Comparison of ENCODE assay signal across 35 cellular contexts in genomic region chr2:188122983-188123382, GRCh38.
DNase-seq lines count a peak whose midpoint lies in the region; ATAC-seq and TF ChIP-seq lines count a peak whose summit lies in the region.
"Had no signal": no experiment of that assay in that cellular context is flagged by ENCODE, and none has a peak within 500 bp of the region (broad histone marks: within the 10 kb centered on the region; RNA-seq: fewer than 3 reads in every experiment).

No MANE protein-coding gene starts in this region.

- H3K9me3 Mint-ChIP-seq in osteocyte (ENCODE audit: unreplicated experiment) = no peaks in the 10 kb centered on the region
- H3K9me3 Mint-ChIP-seq in activated naive CD4-positive, alpha-beta T cell treated with anti-CD3 and anti-CD28 coated beads for 36 hours = no peaks in the 10 kb centered on the region
- H3K9me3 Mint-ChIP-seq: activated naive CD8-positive, alpha-beta T cell treated with anti-CD3 and anti-CD28 coated beads, Interleukin-2, amount 10 ng/mL, durations not matched to agents 7 days and 5 days; natural killer cell treated with Interleukin-12 subunit alpha and Interleukin-12 subunit beta and Interleukin-15 and Interleukin-18, amount 100 ng/mL, for 72 hours; T-cell had no signal

- no peak overlapping the region for H3K27ac ChIP-seq in HCT116 (ENCODE audit: low read depth, low read length)
- H3K27ac ChIP-seq in PC-9 = no peak overlapping the region
- H3K27ac ChIP-seq in foreskin keratinocyte = peak overlapping the region; percentile 42
- H3K27ac ChIP-seq: heart right ventricle, parathyroid adenoma, SJSA1, transverse colon had no signal

- peak overlapping the region; percentile 7 for H2AFZ ChIP-seq in HCT116 (ENCODE audit: low read depth, low read length, poor library complexity, severe bottlenecking)
- H2AFZ ChIP-seq in PC-9 = no peak overlapping the region
- H2AFZ ChIP-seq: parathyroid adenoma had no signal

- H3K4me2 ChIP-seq in HCT116 (ENCODE audit: low read length) (peak overlapping the region; percentile 52), PC-9 (peak overlapping the region; percentile 46)

- H4K20me1 ChIP-seq in HCT116 (ENCODE audit: insufficient read depth) = no peaks in the 10 kb centered on the region
- no peaks in the 10 kb centered on the region for H4K20me1 ChIP-seq in PC-9 (ENCODE audit: insufficient read depth)

- no peaks in the 10 kb centered on the region for H3K27me3 Mint-ChIP-seq in osteocyte (ENCODE audit: unreplicated experiment)
- no peaks in the 10 kb centered on the region for H3K27me3 Mint-ChIP-seq in activated naive CD4-positive, alpha-beta T cell treated with anti-CD3 and anti-CD28 coated beads for 36 hours (ENCODE audit: low read depth)
- H3K27me3 Mint-ChIP-seq: activated CD8-positive, alpha-beta memory T cell treated with anti-CD3 and anti-CD28 coated beads, Interleukin-2, amount 10 ng/mL, durations not matched to agents 7 days and 5 days; activated naive CD8-positive, alpha-beta T cell treated with anti-CD3 and anti-CD28 coated beads, Interleukin-2, amount 10 ng/mL, durations not matched to agents 7 days and 5 days; B cell; dendritic cell treated with granulocyte-macrophage colony-stimulating factor and Interleukin-4, amounts not matched to agents 40 ng/mL and 50 ng/mL, for 4 days; natural killer cell treated with Interleukin-12 subunit alpha and Interleukin-12 subunit beta and Interleukin-15 and Interleukin-18, amount 100 ng/mL, for 72 hours; T-cell had no signal

- no peak overlapping the region for H3K27ac Mint-ChIP-seq in osteocyte (ENCODE audit: unreplicated experiment)
- no peak overlapping the region for H3K27ac Mint-ChIP-seq in activated naive CD4-positive, alpha-beta T cell treated with anti-CD3 and anti-CD28 coated beads for 36 hours
- H3K27ac Mint-ChIP-seq: activated CD8-positive, alpha-beta memory T cell treated with anti-CD3 and anti-CD28 coated beads, Interleukin-2, amount 10 ng/mL, durations not matched to agents 7 days and 5 days; activated naive CD8-positive, alpha-beta T cell treated with anti-CD3 and anti-CD28 coated beads, Interleukin-2, amount 10 ng/mL, durations not matched to agents 7 days and 5 days; B cell; CD8-positive, alpha-beta T cell; dendritic cell treated with granulocyte-macrophage colony-stimulating factor and Interleukin-4, amounts not matched to agents 40 ng/mL and 50 ng/mL, for 4 days; natural killer cell treated with Interleukin-12 subunit alpha and Interleukin-12 subunit beta and Interleukin-15 and Interleukin-18, amount 100 ng/mL, for 72 hours; T-cell had no signal

- no peak for TF ChIP-seq CTCF in HCT116 (IDR thresholded peaks at IDR 0.05 in 2 of 3, conservative IDR thresholded peaks at IDR 0.05 in 1 of 3; ENCODE audit: borderline replicate concordance in 1 of 3, insufficient read depth in 1 of 3, low read depth in 2 of 3, low read length in 2 of 3)
- TF ChIP-seq CTCF in PC-9 (conservative IDR thresholded peaks at IDR 0.05) = no peak
- no peak for TF ChIP-seq CTCF in foreskin keratinocyte (conservative IDR thresholded peaks at IDR 0.05)
- no peak for TF ChIP-seq CTCF in osteocyte (IDR thresholded peaks at IDR 0.05)

- intact Hi-C loops in HCT116 (cut with micrococcal nuclease) = no loop called here
- intact Hi-C loops in PC-9 (cut with micrococcal nuclease; ENCODE audit: unreplicated experiment) = no loop called here
- intact Hi-C loops in activated naive CD4-positive, alpha-beta T cell treated with anti-CD3 and anti-CD28 coated beads for 36 hours (cut with micrococcal nuclease) = no loop called here

- DNase-seq in HCT116 (ENCODE audit: low read depth, low spot score) = no peak
- no peak for DNase-seq in PC-9
- no peak for DNase-seq in foreskin keratinocyte
- DNase-seq in osteocyte (ENCODE audit: extremely low spot score, unreplicated experiment) = no peak
- no peak for DNase-seq in activated naive CD4-positive, alpha-beta T cell treated with anti-CD3 and anti-CD28 coated beads for 36 hours
- DNase-seq in SIG-M5 (lab: John Stamatoyannopoulos, UW) = no peak
- DNase-seq in T-helper 9 cell = no peak
- DNase-seq: ACHN; activated CD4-positive, alpha-beta T cell treated with anti-CD3 and anti-CD28 coated beads, Interleukin-2, amount 50 U/mL, for 4 hours; activated CD8-positive, alpha-beta memory T cell treated with anti-CD3 and anti-CD28 coated beads, Interleukin-2, amount 10 ng/mL, durations not matched to agents 7 days and 5 days; activated gamma-delta T cell; activated naive CD8-positive, alpha-beta T cell treated with anti-CD3 and anti-CD28 coated beads, Interleukin-2, amount 10 ng/mL, durations not matched to agents 7 days and 5 days; activated T-cell treated with anti-CD3 and anti-CD28 coated beads, Interleukin-2, amount 50 U/mL, for 4 hours; CD8-positive, alpha-beta T cell; DMS 273 treated with DMSO at 0.1 percent for 48 hours; foreskin melanocyte; heart right ventricle; Kasumi-1; left cardiac atrium; NCI-H1436; NCI-H2081 treated with DMSO at 0.1 percent for 48 hours; NCI-H226; NCI-H69; stimulated activated CD4-positive, alpha-beta T cell treated with anti-CD3 and anti-CD28 coated beads, Interleukin-4, amount 100 ng/mL, for 24 hours; T-cell; transverse colon had no signal

- H3K36me3 ChIP-seq in HCT116 (ENCODE audit: control insufficient read depth in 1 of 2, insufficient read depth in 2 of 2, low read length in 2 of 2) (no peaks in the 10 kb centered on the region), PC-9 (ENCODE audit: low read depth) (no peaks in the 10 kb centered on the region)
- H3K36me3 ChIP-seq: heart right ventricle, SJSA1, transverse colon had no signal

- no peaks in the 10 kb centered on the region for H3F3A ChIP-seq in PC-9 (ENCODE audit: insufficient read depth, low read depth)

- H3K4me1 Mint-ChIP-seq in osteocyte (ENCODE audit: unreplicated experiment) = no peaks in the 10 kb centered on the region
- no peaks in the 10 kb centered on the region for H3K4me1 Mint-ChIP-seq in activated naive CD4-positive, alpha-beta T cell treated with anti-CD3 and anti-CD28 coated beads for 36 hours (ENCODE audit: low read depth)
- H3K4me1 Mint-ChIP-seq: activated CD8-positive, alpha-beta memory T cell treated with anti-CD3 and anti-CD28 coated beads, Interleukin-2, amount 10 ng/mL, durations not matched to agents 7 days and 5 days; activated naive CD8-positive, alpha-beta T cell treated with anti-CD3 and anti-CD28 coated beads, Interleukin-2, amount 10 ng/mL, durations not matched to agents 7 days and 5 days; B cell; T-cell had no signal

- TF ChIP-seq POLR2A in HCT116 (IDR thresholded peaks at IDR 0.05; ENCODE audit: borderline replicate concordance, extremely low read depth, insufficient read depth, insufficient read length) = no peak

- H3K4me1 ChIP-seq in HCT116 (ENCODE audit: control insufficient read depth in 1 of 2, insufficient read depth in 2 of 2, low read length in 2 of 2) = peaks cover 0 to 4% of the 10 kb centered on the region in 2 experiments; a peak in 1 of 4 replicates
- no peaks in the 10 kb centered on the region for H3K4me1 ChIP-seq in PC-9 (replicated peaks; ENCODE audit: insufficient read depth)
- peaks cover 3% of the 10 kb centered on the region for H3K4me1 ChIP-seq in foreskin keratinocyte
- H3K4me1 ChIP-seq: parathyroid adenoma, SJSA1, transverse colon had no signal

- ATAC-seq in HCT116 = no peak
- ATAC-seq in foreskin keratinocyte = peak; percentile 53
- ATAC-seq in GM18907 (IDR thresholded peaks at IDR 0.05; ENCODE audit: unreplicated experiment) = no peak
- ATAC-seq: activated CD8-positive, alpha-beta memory T cell treated with anti-CD3 and anti-CD28 coated beads, Interleukin-2, amount 10 ng/mL, durations not matched to agents 7 days and 5 days; activated T-cell treated with anti-CD3 and anti-CD28 coated beads, Interleukin-2, amount 50 U/mL, for 4 hours; CD8-positive, alpha-beta T cell; esophagus mucosa; heart right ventricle; left cardiac atrium; natural killer cell treated with Interleukin-12 subunit alpha and Interleukin-12 subunit beta and Interleukin-15 and Interleukin-18, amount 100 ng/mL, for 72 hours; sciatic nerve; T-cell had no signal

- BruUV-seq in HCT116 (replicated peaks; lab: Mats Ljungman, UMichigan) = no TSS peak
- no TSS peak for BruUV-seq in PC-9 (replicated peaks; lab: Mats Ljungman, UMichigan)

- no peaks in the 10 kb centered on the region for H3K9me2 ChIP-seq in HCT116 (ENCODE audit: insufficient read depth)
- no peaks in the 10 kb centered on the region; the same call in 1 of the 2 replicates for H3K9me2 ChIP-seq in PC-9 (ENCODE audit: insufficient read depth)

- peak overlapping the region; percentile 72 for H3K4me3 Mint-ChIP-seq in osteocyte (ENCODE audit: unreplicated experiment)
- H3K4me3 Mint-ChIP-seq in activated naive CD4-positive, alpha-beta T cell treated with anti-CD3 and anti-CD28 coated beads for 36 hours = no peak overlapping the region
- H3K4me3 Mint-ChIP-seq: activated CD8-positive, alpha-beta memory T cell treated with anti-CD3 and anti-CD28 coated beads, Interleukin-2, amount 10 ng/mL, durations not matched to agents 7 days and 5 days; activated T-cell treated with anti-CD3 and anti-CD28 coated beads, Interleukin-2, amount 50 U/mL, for 4 hours; B cell; dendritic cell treated with granulocyte-macrophage colony-stimulating factor and Interleukin-4, amounts not matched to agents 40 ng/mL and 50 ng/mL, for 4 days; natural killer cell treated with Interleukin-12 subunit alpha and Interleukin-12 subunit beta and Interleukin-15 and Interleukin-18, amount 100 ng/mL, for 72 hours had no signal

- H3K79me2 ChIP-seq in HCT116 (ENCODE audit: insufficient read depth, low read length) (no peaks in the 10 kb centered on the region), PC-9 (ENCODE audit: low read depth) (no peaks in the 10 kb centered on the region)
- H3K79me2 ChIP-seq: parathyroid adenoma had no signal

- POLR2A ChIA-PET in HCT116 (lab: Charles Lee) = no interaction called here
- POLR2A ChIA-PET in PC-9 (lab: Charles Lee; ENCODE audit: unreplicated experiment) = no interaction called here

- TF ChIP-seq RAD21 in HCT116 (IDR thresholded peaks at IDR 0.05; ENCODE audit: low read depth) = no peak

- H3K27me3 ChIP-seq in HCT116 (ENCODE audit: insufficient read depth, low read length) = no peaks in the 10 kb centered on the region
- H3K27me3 ChIP-seq in PC-9 (ENCODE audit: insufficient read depth, low read depth) = no peaks in the 10 kb centered on the region
- no peaks in the 10 kb centered on the region for H3K27me3 ChIP-seq in foreskin keratinocyte
- H3K27me3 ChIP-seq: heart right ventricle, SJSA1, transverse colon had no signal

- CTCF ChIA-PET in HCT116 (lab: Charles Lee) (no interaction called here), PC-9 (lab: Charles Lee) (no interaction called here)
- CTCF ChIA-PET in activated naive CD4-positive, alpha-beta T cell treated with anti-CD3 and anti-CD28 coated beads for 36 hours (lab: Charles Lee) = no interaction called here

- H3K9me3 ChIP-seq in HCT116 (ENCODE audit: control insufficient read depth in 1 of 2, insufficient read depth in 1 of 2, low read depth in 1 of 2, low read length in 2 of 2) (no peaks in the 10 kb centered on the region), PC-9 (ENCODE audit: insufficient read depth, low read depth) (no peaks in the 10 kb centered on the region)
- H3K9me3 ChIP-seq: SJSA1, transverse colon had no signal

- no peaks in the 10 kb centered on the region for H3K36me3 Mint-ChIP-seq in osteocyte (ENCODE audit: unreplicated experiment)
- no peaks in the 10 kb centered on the region for H3K36me3 Mint-ChIP-seq in activated naive CD4-positive, alpha-beta T cell treated with anti-CD3 and anti-CD28 coated beads for 36 hours (ENCODE audit: low read depth)
- H3K36me3 Mint-ChIP-seq: activated CD8-positive, alpha-beta memory T cell treated with anti-CD3 and anti-CD28 coated beads, Interleukin-2, amount 10 ng/mL, durations not matched to agents 7 days and 5 days; activated naive CD8-positive, alpha-beta T cell treated with anti-CD3 and anti-CD28 coated beads, Interleukin-2, amount 10 ng/mL, durations not matched to agents 7 days and 5 days; CD8-positive, alpha-beta T cell; natural killer cell treated with Interleukin-12 subunit alpha and Interleukin-12 subunit beta and Interleukin-15 and Interleukin-18, amount 100 ng/mL, for 72 hours; T-cell had no signal

- H3K4me3 ChIP-seq in HCT116 (replicated peaks in 1 of 2; ENCODE audit: low read depth in 1 of 2, low read length in 2 of 2) (peak overlapping the region; percentile 36), PC-9 (peak overlapping the region; percentile 30; the same call in 1 of the 2 replicates)
- H3K4me3 ChIP-seq: lung, SJSA1, transverse colon had no signal

- RAD21 ChIA-PET in HCT116 (lab: Charles Lee; ENCODE audit: low non-redundant PET in 1 of 2, low total read pairs in 2 of 2, uncharacterized antibody in 2 of 2, unreplicated experiment in 2 of 2) = no interaction called here

- H3K9ac ChIP-seq in HCT116 (ENCODE audit: low read length) = 0 out of 2 replicates have a peak overlapping the region, but pooled peaks have one; percentile 5
- H3K9ac ChIP-seq: parathyroid adenoma had no signal
